In the genomic region with DNA sequence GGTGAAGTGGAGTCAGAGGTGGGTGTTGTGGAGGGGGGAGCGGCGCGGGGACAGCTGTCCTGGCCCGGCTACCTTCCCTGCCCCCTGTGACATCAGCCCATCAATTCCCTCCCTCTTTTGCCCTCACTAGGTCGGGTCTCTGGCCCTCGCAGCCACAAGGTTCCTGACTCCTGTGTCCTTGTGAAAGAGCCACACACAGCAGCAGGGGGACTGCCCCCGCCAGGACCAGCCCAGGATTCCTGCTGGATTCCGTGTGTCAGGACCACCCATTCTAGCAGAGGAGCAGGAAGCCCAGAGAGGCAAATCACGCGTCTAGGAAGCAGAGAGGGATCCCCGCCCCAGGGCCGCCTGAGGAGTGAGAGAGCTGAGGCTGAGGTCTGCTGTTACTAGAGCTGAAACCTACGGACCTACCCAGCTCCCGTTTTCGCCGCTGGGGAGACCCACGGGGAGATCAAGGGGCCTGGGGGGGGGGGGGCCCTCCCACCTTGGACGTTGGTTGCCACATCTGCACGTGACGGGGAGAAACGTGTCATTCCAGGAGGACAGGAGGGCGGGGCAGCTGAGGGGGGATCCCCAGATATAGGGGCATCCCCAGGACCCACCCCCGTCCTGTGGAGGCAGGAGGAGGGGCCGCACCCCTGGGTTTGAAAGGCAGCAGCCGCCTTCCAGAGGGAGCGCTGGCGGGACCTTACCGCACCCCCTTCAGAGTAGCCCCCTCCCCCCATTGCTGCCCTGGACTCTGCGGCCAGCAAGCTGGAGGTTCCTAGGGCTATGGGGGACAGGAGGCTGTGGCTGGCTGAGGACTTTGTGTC, we compare ENCODE assay signal across 8 cellular contexts. TPM values are rescaled to one million over a fixed set of nuclear protein-coding genes. Genes with fewer than 3 reads are reported as not detected.
A peak's percentile ranks its signal among the peaks of the same experiment; 100 is the strongest.
DNase-seq lines count a peak whose midpoint lies in the region; ATAC-seq, FAIRE-seq and TF ChIP-seq lines count a peak whose summit lies in the region.

No MANE protein-coding gene starts in this region.

- H4K12ac ChIP-seq in trophoblast cell (ENCODE audit: low read depth, low read length), result peak overlapping the region; percentile 97

- H3K79me1 ChIP-seq in trophoblast cell (ENCODE audit: low read length), result peaks cover 52% of the 10 kb centered on the region

- 61% methylated on average over 17 of the region's 29 CpGs for WGBS in A549 (ENCODE audit: missing lambda C conversion rate)
- WGBS in trophoblast cell (ENCODE audit: extremely low coverage, insufficient coverage, insufficient read length), result no CpG with 5 or more reads among the region's 29 CpGs

- H2AK5ac ChIP-seq in trophoblast cell (ENCODE audit: low read length), result peak overlapping the region; percentile 100

- peak overlapping the region; percentile 98 for H3K14ac ChIP-seq in trophoblast cell (ENCODE audit: low read length)

- FAIRE-seq in A549 (lab: Jason Lieb, UNC), result no peak
- no peak for FAIRE-seq in endothelial cell of umbilical vein (lab: Jason Lieb, UNC)

- no peak for ATAC-seq in A549
- peak; percentile 17 for ATAC-seq in GM21576 (IDR thresholded peaks at IDR 0.05; ENCODE audit: unreplicated experiment)

- peak overlapping the region; percentile 57 for H3K27ac Mint-ChIP-seq in T-helper 1 cell treated with Interleukin-12 subunit alpha and Interleukin-12 subunit beta and Interleukin-4 antibody, amounts not matched to agents 30 μg/mL and 1 μg/mL, for 36 hours
- no peak overlapping the region for H3K27ac Mint-ChIP-seq in chondrocyte (ENCODE audit: unreplicated experiment)

- H3K23ac ChIP-seq in trophoblast cell (ENCODE audit: low read length), result no peak overlapping the region

- H3K4ac ChIP-seq in trophoblast cell (ENCODE audit: low read depth, low read length), result peak overlapping the region; percentile 83

- H3K4me1 Mint-ChIP-seq in T-helper 1 cell treated with Interleukin-12 subunit alpha and Interleukin-12 subunit beta and Interleukin-4 antibody, amounts not matched to agents 30 μg/mL and 1 μg/mL, for 36 hours (ENCODE audit: low read depth), result peaks cover 16% of the 10 kb centered on the region
- peaks cover 34% of the 10 kb centered on the region for H3K4me1 Mint-ChIP-seq in chondrocyte (ENCODE audit: low read depth)

- DNase-seq in A549 (ENCODE audit: low read depth in 1 of 2, low spot score in 1 of 2) (no peak), endothelial cell of umbilical vein (ENCODE audit: low read depth, low spot score) (peak; percentile 28), trophoblast cell (no peak), DMS114 treated with DMSO at 0.1 percent for 48 hours (lab: John Stamatoyannopoulos, UW; ENCODE audit: unreplicated experiment) (no peak), NCI-H2227 (lab: John Stamatoyannopoulos, UW; ENCODE audit: unreplicated experiment) (no peak), chondrocyte (ENCODE audit: low spot score) (no peak)

- H3K27ac ChIP-seq in A549 (peak overlapping the region; percentile 98 to 100), endothelial cell of umbilical vein (ENCODE audit: insufficient read depth, low read depth, low read length) (peak overlapping the region; percentile 95), trophoblast cell (ENCODE audit: low read depth, low read length) (peak overlapping the region; percentile 96)

- no peak for TF ChIP-seq RAD21 in A549 (conservative IDR thresholded peaks at IDR 0.05 in 1 of 2, IDR thresholded peaks at IDR 0.05 in 1 of 2)

- CTCF ChIA-PET in A549 (lab: Yijun Ruan, JAX) (interaction anchor here (0.6 to 7.6 kb wide), 10 partner anchors 9 to 203 kb away, joined by 3 to 117 read pairs (median 4); a partner anchor contains a TSS), endothelial cell of umbilical vein (lab: Charles Lee) (interaction anchor here (0.6 to 2.2 kb wide), 4 partner anchors 11 to 32 kb away, joined by 3 to 19 read pairs (median 4); no protein-coding TSS in a partner anchor)

- H3K27me3 ChIP-seq in endothelial cell of umbilical vein (ENCODE audit: control insufficient read depth in 2 of 2, insufficient read depth in 2 of 2, low read length in 2 of 2) (no peaks in the 10 kb centered on the region), trophoblast cell (ENCODE audit: insufficient read depth, low read length) (no peaks in the 10 kb centered on the region)

- dilution Hi-C loops in endothelial cell of umbilical vein (cut with MboI; ENCODE audit: extremely low pct_ligation_motif_present, low sequenced_read_pairs), result no loop called here

- H3K4me3 Mint-ChIP-seq in T-helper 1 cell treated with Interleukin-12 subunit alpha and Interleukin-12 subunit beta and Interleukin-4 antibody, amounts not matched to agents 30 μg/mL and 1 μg/mL, for 36 hours, result peak overlapping the region; percentile 54
- H3K4me3 Mint-ChIP-seq in chondrocyte (ENCODE audit: unreplicated experiment), result no peak overlapping the region

- H2BK120ac ChIP-seq in trophoblast cell (ENCODE audit: insufficient read depth, low read length, poor library complexity), result peak overlapping the region; percentile 99

- H3K79me2 ChIP-seq in endothelial cell of umbilical vein (ENCODE audit: control insufficient read depth, insufficient read depth, low read length), result no peaks in the 10 kb centered on the region
- peaks cover 21% of the 10 kb centered on the region for H3K79me2 ChIP-seq in trophoblast cell (ENCODE audit: control insufficient read depth, insufficient read depth, low read length, poor library complexity)

- TF ChIP-seq EP300 in A549 (IDR thresholded peaks at IDR 0.05), result no peak

- H3K9me3 ChIP-seq in A549, result no peaks in the 10 kb centered on the region
- no peaks in the 10 kb centered on the region for H3K9me3 ChIP-seq in endothelial cell of umbilical vein (replicated peaks; ENCODE audit: control insufficient read depth, insufficient read depth, low read length)
- H3K9me3 ChIP-seq in trophoblast cell (ENCODE audit: insufficient read depth, low read depth, low read length), result no peaks in the 10 kb centered on the region

- H4K20me1 ChIP-seq in endothelial cell of umbilical vein (replicated peaks; ENCODE audit: control insufficient read depth, extremely low read depth, insufficient read depth, low read length), result no peaks in the 10 kb centered on the region

- peak overlapping the region; percentile 39; the same call in 2 of the 3 replicates for H3K4me3 ChIP-seq in A549
- peak overlapping the region in 1 of 3 experiments; percentile 38 for H3K4me3 ChIP-seq in endothelial cell of umbilical vein (replicated peaks in 1 of 3; ENCODE audit: insufficient read depth in 1 of 3, low read depth in 1 of 3, low read length in 3 of 3)
- no peak overlapping the region for H3K4me3 ChIP-seq in trophoblast cell (ENCODE audit: low read depth, low read length)

- TF ChIP-seq CTCF in A549 (IDR thresholded peaks at IDR 0.05), result no peak
- TF ChIP-seq CTCF in endothelial cell of umbilical vein (IDR thresholded peaks at IDR 0.05; ENCODE audit: extremely low read depth in 1 of 2, insufficient read depth in 1 of 2, low read depth in 1 of 2, low read length in 2 of 2), result no peak
- TF ChIP-seq CTCF in chondrocyte (IDR thresholded peaks at IDR 0.05), result no peak

- H2BK5ac ChIP-seq in trophoblast cell (ENCODE audit: low read depth, low read length, poor library complexity), result peak overlapping the region; percentile 97

- no TSS peak for BruUV-seq in endothelial cell of umbilical vein (replicated peaks; lab: Mats Ljungman, UMichigan)

- H3K9ac ChIP-seq in endothelial cell of umbilical vein (replicated peaks; ENCODE audit: extremely low read depth, insufficient read depth, low read length) (peak overlapping the region; percentile 74), trophoblast cell (ENCODE audit: low read length) (no peak overlapping the region)

- H3K36me3 Mint-ChIP-seq in T-helper 1 cell treated with Interleukin-12 subunit alpha and Interleukin-12 subunit beta and Interleukin-4 antibody, amounts not matched to agents 30 μg/mL and 1 μg/mL, for 36 hours (ENCODE audit: low read depth), result no peaks in the 10 kb centered on the region
- H3K36me3 Mint-ChIP-seq in chondrocyte (ENCODE audit: low read depth), result no peaks in the 10 kb centered on the region

- TF ChIP-seq POLR2A in A549 (IDR thresholded peaks at IDR 0.05; ENCODE audit: low read length) (no peak), endothelial cell of umbilical vein (IDR thresholded peaks at IDR 0.05; ENCODE audit: low read depth, low read length) (no peak)

- H2AFZ ChIP-seq in endothelial cell of umbilical vein (ENCODE audit: low read depth, low read length) (peak overlapping the region; percentile 77), trophoblast cell (ENCODE audit: insufficient read depth, low read length, poor library complexity) (peak overlapping the region; percentile 95)

- H3K9me1 ChIP-seq in endothelial cell of umbilical vein (replicated peaks; ENCODE audit: control insufficient read depth, extremely low read depth, insufficient read depth, low read length), result no peaks in the 10 kb centered on the region

- POLR2A ChIA-PET in A549 (lab: Yijun Ruan, JAX) (interaction anchor here (0.5 to 2.2 kb wide), 7 partner anchors 11 to 76 kb away, joined by 3 to 29 read pairs (median 6); a partner anchor contains a TSS), endothelial cell of umbilical vein (lab: Charles Lee) (no interaction called here)

- H2BK12ac ChIP-seq in trophoblast cell (ENCODE audit: low read length), result peak overlapping the region; percentile 67

- H3K4me1 ChIP-seq in A549 (peaks cover 53% of the 10 kb centered on the region), endothelial cell of umbilical vein (ENCODE audit: control insufficient read depth, extremely low read depth, insufficient read depth, low read length) (peaks cover 35% of the 10 kb centered on the region), trophoblast cell (ENCODE audit: control insufficient read depth in 1 of 2, insufficient read depth in 2 of 2, low read length in 2 of 2) (peaks cover 42 to 47% of the 10 kb centered on the region in 2 experiments)

- peak overlapping the region; percentile 99 for H4K91ac ChIP-seq in trophoblast cell (ENCODE audit: low read depth, low read length)

- intact Hi-C loops in endothelial cell of umbilical vein (cut with micrococcal nuclease), result loop anchor here (1.0 to 5.0 kb wide), 3 partner anchors 12 to 815 kb away; a partner anchor contains a TSS

- H3K36me3 ChIP-seq in endothelial cell of umbilical vein (ENCODE audit: control insufficient read depth in 2 of 2, extremely low read depth in 1 of 2, insufficient read depth in 2 of 2, low read length in 2 of 2), result no peaks in the 10 kb centered on the region
- no peaks in the 10 kb centered on the region for H3K36me3 ChIP-seq in trophoblast cell (ENCODE audit: control insufficient read depth in 1 of 2, insufficient read depth in 2 of 2, low read length in 2 of 2)

- peak overlapping the region; percentile 87 for H3K4me2 ChIP-seq in A549
- peak overlapping the region; percentile 58 for H3K4me2 ChIP-seq in endothelial cell of umbilical vein (ENCODE audit: insufficient read depth, low read length)
- peak overlapping the region; percentile 72 for H3K4me2 ChIP-seq in trophoblast cell (ENCODE audit: low read length)

- peaks cover 16% of the 10 kb centered on the region for H3K27me3 Mint-ChIP-seq in T-helper 1 cell treated with Interleukin-12 subunit alpha and Interleukin-12 subunit beta and Interleukin-4 antibody, amounts not matched to agents 30 μg/mL and 1 μg/mL, for 36 hours (ENCODE audit: low read depth)
- no peaks in the 10 kb centered on the region for H3K27me3 Mint-ChIP-seq in chondrocyte (ENCODE audit: low read depth)

- peak overlapping the region; percentile 100 for H4K8ac ChIP-seq in trophoblast cell (ENCODE audit: low read depth, low read length)

- H3K9me3 Mint-ChIP-seq in T-helper 1 cell treated with Interleukin-12 subunit alpha and Interleukin-12 subunit beta and Interleukin-4 antibody, amounts not matched to agents 30 μg/mL and 1 μg/mL, for 36 hours, result no peaks in the 10 kb centered on the region
- no peaks in the 10 kb centered on the region for H3K9me3 Mint-ChIP-seq in chondrocyte (ENCODE audit: low read depth)

- peak overlapping the region; percentile 85 for H3K18ac ChIP-seq in trophoblast cell (ENCODE audit: low read length)

RNA-seq across cellular contexts. Expression of a gene that starts 12.5 kb away (rescaled TPM):
- 23.6 and 24.7 TPM in 2 replicates for polyA plus RNA-seq in A549 (2011; rRNA removed)
- 68.4 and 94.0 TPM in 2 replicates for polyA plus RNA-seq in A549 (2012; cell fraction: cytosol; rRNA removed)
- 224 and 375 TPM in 2 replicates for polyA plus RNA-seq in A549 (2012; cell fraction: nucleus; rRNA removed)
- polyA plus RNA-seq in A549 (2017; fragmentation: RNase III; extraction: RNeasy Plus Mini Kit Qiagen cat#74134 plus additional on column Dnase treatment), result 71.2 to 76.6 TPM (median 72.0 TPM) in 3 replicates
- polyA minus RNA-seq in A549 (2011; rRNA and poly(A)+ RNA removed), result 19.6 and 27.7 TPM in 2 replicates
- 117 and 124 TPM in 2 replicates for total RNA-seq in endothelial cell of umbilical vein
- 55.3 and 83.9 TPM in 2 replicates for polyA plus RNA-seq in endothelial cell of umbilical vein
- 34.2 and 52.3 TPM in 2 replicates for polyA plus RNA-seq in endothelial cell of umbilical vein (2011; cell fraction: cytosol; rRNA removed)
- 115 and 129 TPM in 2 replicates for polyA plus RNA-seq in endothelial cell of umbilical vein (2011; cell fraction: nucleus; rRNA removed)
- 45.4 and 63.8 TPM in 2 replicates for polyA plus RNA-seq in endothelial cell of umbilical vein (2012)
- polyA minus RNA-seq in endothelial cell of umbilical vein, result 36.4 and 48.2 TPM in 2 replicates
- polyA minus RNA-seq in endothelial cell of umbilical vein (2011; cell fraction: cytosol; rRNA and poly(A)+ RNA removed), result 48.9 TPM
- polyA minus RNA-seq in endothelial cell of umbilical vein (2011; cell fraction: nucleus; rRNA and poly(A)+ RNA removed), result 36.9 and 55.9 TPM in 2 replicates
- polyA plus RNA-seq in trophoblast cell (2013), result 87.6 and 90.6 TPM in 2 replicates
- total RNA-seq in chondrocyte, result 117 to 152 TPM (median 121 TPM) in 3 replicates

RNA-seq across cellular contexts. Expression of a gene that starts 47.1 kb away (rescaled TPM):
- polyA plus RNA-seq in A549 (2011; rRNA removed) (8.8 and 10.1 TPM in 2 replicates), A549 (2017; fragmentation: RNase III; extraction: RNeasy Plus Mini Kit Qiagen cat#74134 plus additional on column Dnase treatment) (6.2 to 8.3 TPM (median 7.4 TPM) in 3 replicates), endothelial cell of umbilical vein (1.3 and 1.9 TPM in 2 replicates)
- 6.0 and 6.2 TPM in 2 replicates for polyA plus RNA-seq in A549 (2012; cell fraction: cytosol; rRNA removed)
- 17.9 and 19.6 TPM in 2 replicates for polyA plus RNA-seq in A549 (2012; cell fraction: nucleus; rRNA removed)
- polyA minus RNA-seq in A549 (2011; rRNA and poly(A)+ RNA removed), result 6.5 and 9.5 TPM in 2 replicates
- total RNA-seq in endothelial cell of umbilical vein (1.9 and 2.7 TPM in 2 replicates), chondrocyte (7.1 to 9.9 TPM (median 7.9 TPM) in 3 replicates)
- 1.5 and 1.6 TPM in 2 replicates for polyA plus RNA-seq in endothelial cell of umbilical vein (2011; cell fraction: cytosol; rRNA removed)
- polyA plus RNA-seq in endothelial cell of umbilical vein (2011; cell fraction: nucleus; rRNA removed), result 10.8 and 14.8 TPM in 2 replicates
- polyA plus RNA-seq in endothelial cell of umbilical vein (2012), result 1.2 and 2.1 TPM in 2 replicates
- 1.0 and 2.0 TPM in 2 replicates for polyA minus RNA-seq in endothelial cell of umbilical vein
- polyA minus RNA-seq in endothelial cell of umbilical vein (2011; cell fraction: cytosol; rRNA and poly(A)+ RNA removed), result 6.2 TPM
- 3.2 and 4.7 TPM in 2 replicates for polyA minus RNA-seq in endothelial cell of umbilical vein (2011; cell fraction: nucleus; rRNA and poly(A)+ RNA removed)
- polyA plus RNA-seq in trophoblast cell (2013), result 2.9 and 3.4 TPM in 2 replicates
